In genomic region chr10:88120075-88120474, GRCh38 we compare ENCODE assay signal across 26 cellular contexts.
DNase-seq lines count a peak whose midpoint lies in the region; ATAC-seq and TF ChIP-seq lines count a peak whose summit lies in the region.
"Had no signal": no experiment of that assay in that cellular context is flagged by ENCODE, and none has a peak within 500 bp of the region (broad histone marks: within the 10 kb centered on the region; RNA-seq: fewer than 3 reads in every experiment).

No MANE protein-coding gene starts in this region.

- H3K27ac ChIP-seq in mammary epithelial cell (ENCODE audit: insufficient read depth, low read depth, low read length), result no peak overlapping the region
- H3K27ac ChIP-seq in breast epithelium, result no peak overlapping the region
- peak overlapping the region; percentile 99 for H3K27ac ChIP-seq in Karpas-422 (ENCODE audit: low read length)
- H3K27ac ChIP-seq: C4-2B, GM23248, right lobe of liver had no signal

- no peak overlapping the region for H3K27ac Mint-ChIP-seq in activated T-helper 17 cell treated with anti-CD3 and anti-CD28 coated beads, Interleukin-2, amount 50 U/mL, for 72 hours
- peak overlapping the region; percentile 80 for H3K27ac Mint-ChIP-seq in stimulated activated naive B cell treated with anti-CD40 and anti-IgM and Interleukin-4, amounts not matched to agents 10 μg/mL and 1 μg/mL and 100 μg/mL, for 72 hours
- H3K27ac Mint-ChIP-seq: activated CD4-positive, alpha-beta T cell treated with anti-CD3 and anti-CD28 coated beads for 36 hours; activated CD8-positive, alpha-beta T cell treated with anti-CD3 and anti-CD28 coated beads, Interleukin-2, amount 10 ng/mL, durations not matched to agents 7 days and 5 days; activated naive CD8-positive, alpha-beta T cell treated with anti-CD3 and anti-CD28 coated beads, Interleukin-2, amount 10 ng/mL, durations not matched to agents 7 days and 5 days had no signal

- no peak for TF ChIP-seq CTCF in mammary epithelial cell (conservative IDR thresholded peaks at IDR 0.05 in 1 of 2, IDR thresholded peaks at IDR 0.05 in 1 of 2; ENCODE audit: extremely low read depth in 1 of 2, insufficient read depth in 1 of 2, low read depth in 1 of 2, low read length in 2 of 2)
- TF ChIP-seq CTCF in breast epithelium (IDR thresholded peaks at IDR 0.05), result no peak

- H3K4me3 Mint-ChIP-seq in activated T-helper 17 cell treated with anti-CD3 and anti-CD28 coated beads, Interleukin-2, amount 50 U/mL, for 72 hours, result peak overlapping the region; percentile 16
- H3K4me3 Mint-ChIP-seq in stimulated activated naive B cell treated with anti-CD40 and anti-IgM and Interleukin-4, amounts not matched to agents 10 μg/mL and 1 μg/mL and 100 μg/mL, for 72 hours, result peak overlapping the region in 1 of 2 donors; percentile 47
- H3K4me3 Mint-ChIP-seq: activated CD4-positive, alpha-beta T cell treated with anti-CD3 and anti-CD28 coated beads for 36 hours; activated CD8-positive, alpha-beta T cell treated with anti-CD3 and anti-CD28 coated beads, Interleukin-2, amount 10 ng/mL, durations not matched to agents 7 days and 5 days; activated naive CD8-positive, alpha-beta T cell treated with anti-CD3 and anti-CD28 coated beads, Interleukin-2, amount 10 ng/mL, durations not matched to agents 7 days and 5 days; central memory CD8-positive, alpha-beta T cell had no signal

- H3K27me3 Mint-ChIP-seq in activated T-helper 17 cell treated with anti-CD3 and anti-CD28 coated beads, Interleukin-2, amount 50 U/mL, for 72 hours, result no peaks in the 10 kb centered on the region
- H3K27me3 Mint-ChIP-seq in stimulated activated naive B cell treated with anti-CD40 and anti-IgM and Interleukin-4, amounts not matched to agents 10 μg/mL and 1 μg/mL and 100 μg/mL, for 72 hours, result no peaks in the 10 kb centered on the region
- H3K27me3 Mint-ChIP-seq: central memory CD8-positive, alpha-beta T cell had no signal

- H3K4me3 ChIP-seq in mammary epithelial cell (replicated peaks in 1 of 3; ENCODE audit: insufficient read depth in 1 of 3, low read depth in 2 of 3, low read length in 3 of 3) (no peak overlapping the region), breast epithelium (no peak overlapping the region), Karpas-422 (ENCODE audit: low read length) (peak overlapping the region; percentile 39; the same call in 1 of the 2 replicates)
- H3K4me3 ChIP-seq: GM23248, right lobe of liver had no signal

- H3K9me2 ChIP-seq in Karpas-422 (replicated peaks; ENCODE audit: insufficient read depth, low read length), result no peaks in the 10 kb centered on the region

- no peaks in the 10 kb centered on the region for H3K36me3 ChIP-seq in mammary epithelial cell (ENCODE audit: insufficient read depth, low read length)
- no peaks in the 10 kb centered on the region for H3K36me3 ChIP-seq in breast epithelium
- H3K36me3 ChIP-seq in Karpas-422 (ENCODE audit: insufficient read depth, low read length), result no peaks in the 10 kb centered on the region; the same call in 1 of the 2 replicates
- H3K36me3 ChIP-seq: right lobe of liver had no signal

- no peak for TF ChIP-seq POLR2A in breast epithelium (IDR thresholded peaks at IDR 0.05)

- no peak for DNase-seq in mammary epithelial cell
- DNase-seq in breast epithelium (ENCODE audit: low spot score in 2 of 2), result no peak
- no peak for DNase-seq in Karpas-422
- no peak for DNase-seq in stimulated activated naive B cell treated with anti-CD40 and anti-IgM and Interleukin-4, amounts not matched to agents 10 μg/mL and 1 μg/mL and 100 μg/mL, for 72 hours
- DNase-seq in NCI-H2196 (lab: John Stamatoyannopoulos, UW; ENCODE audit: unreplicated experiment), result no peak
- no peak for DNase-seq in left lobe of liver (ENCODE audit: low spot score)
- no peak for DNase-seq in NCI-H1417 treated with DMSO at 0.1 percent for 48 hours (lab: John Stamatoyannopoulos, UW)
- DNase-seq: activated CD4-positive, alpha-beta T cell treated with anti-CD3 and anti-CD28 coated beads for 36 hours; activated CD8-positive, alpha-beta T cell treated with anti-CD3 and anti-CD28 coated beads, Interleukin-2, amount 10 ng/mL, durations not matched to agents 7 days and 5 days; activated effector memory CD4-positive, alpha-beta T cell treated with anti-CD3 and anti-CD28 coated beads, Interleukin-2, amount 50 U/mL, for 16 hours; activated naive CD8-positive, alpha-beta T cell treated with anti-CD3 and anti-CD28 coated beads, Interleukin-2, amount 10 ng/mL, durations not matched to agents 7 days and 5 days; Calu3; dermis blood vessel endothelial cell; GM23248; hippocampal formation; left cardiac atrium; mesenchymal stem cell; NCI-H1436 treated with DMSO at 0.1 percent for 48 hours; NCI-H524 treated with DMSO at 0.1 percent for 48 hours; right lobe of liver; stimulated activated CD4-positive, alpha-beta T cell treated with anti-CD3 and anti-CD28 coated beads, Interleukin-15, amount 100 ng/mL, for 24 hours; stimulated activated naive CD4-positive, alpha-beta T cell treated with Interleukin-2 at 50 U/mL for 16 hours; T-helper 2 cell had no signal

- intact Hi-C loops in mammary epithelial cell (cut with micrococcal nuclease), result no loop called here
- intact Hi-C loops in breast epithelium (cut with DNase I; ENCODE audit: low total_unique reads), result no loop called here

- no peak overlapping the region for H3K4me2 ChIP-seq in mammary epithelial cell (ENCODE audit: insufficient read depth, low read depth, low read length)
- H3K4me2 ChIP-seq in Karpas-422 (ENCODE audit: low read depth, low read length, poor library complexity, severe bottlenecking), result peak overlapping the region; percentile 54

- H3K9ac ChIP-seq in mammary epithelial cell (ENCODE audit: insufficient read depth, low read length), result no peak overlapping the region
- peak overlapping the region; percentile 59 for H3K9ac ChIP-seq in Karpas-422 (ENCODE audit: low read length)
- H3K9ac ChIP-seq: GM23248 had no signal

- in situ Hi-C loops in mammary epithelial cell (cut with MboI; ENCODE audit: low sequenced_read_pairs in 2 of 2), result no loop called here

- H3K9me3 ChIP-seq in mammary epithelial cell (replicated peaks; ENCODE audit: insufficient read depth, low read length) (no peaks in the 10 kb centered on the region), breast epithelium (no peaks in the 10 kb centered on the region), Karpas-422 (ENCODE audit: low read length) (no peaks in the 10 kb centered on the region)
- H3K9me3 ChIP-seq: right lobe of liver had no signal

- H3K27me3 ChIP-seq in mammary epithelial cell (ENCODE audit: insufficient read depth, low read length), result no peaks in the 10 kb centered on the region
- no peaks in the 10 kb centered on the region for H3K27me3 ChIP-seq in breast epithelium
- no peaks in the 10 kb centered on the region for H3K27me3 ChIP-seq in Karpas-422 (ENCODE audit: low read length)
- H3K27me3 ChIP-seq: right lobe of liver had no signal

- dilution Hi-C loops in mammary epithelial cell (cut with HindIII; ENCODE audit: low sequenced_read_pairs), result no loop called here

- CTCF ChIA-PET in mammary epithelial cell (lab: Charles Lee; ENCODE audit: low non-redundant PET), result no interaction called here

- ATAC-seq in activated T-helper 17 cell treated with anti-CD3 and anti-CD28 coated beads, Interleukin-2, amount 50 U/mL, for 72 hours (replicated peaks), result no peak
- ATAC-seq in stimulated activated naive B cell treated with anti-CD40 and anti-IgM and Interleukin-4, amounts not matched to agents 10 μg/mL and 1 μg/mL and 100 μg/mL, for 72 hours (replicated peaks), result no peak
- no peak for ATAC-seq in left lobe of liver
- ATAC-seq: activated CD4-positive, alpha-beta T cell treated with anti-CD3 and anti-CD28 coated beads for 36 hours; activated CD8-positive, alpha-beta T cell treated with anti-CD3 and anti-CD28 coated beads, Interleukin-2, amount 10 ng/mL, durations not matched to agents 7 days and 5 days had no signal

- no peaks in the 10 kb centered on the region for H3K36me3 Mint-ChIP-seq in activated T-helper 17 cell treated with anti-CD3 and anti-CD28 coated beads, Interleukin-2, amount 50 U/mL, for 72 hours (ENCODE audit: low read depth)
- peaks cover under 1 to 3% of the 10 kb centered on the region in 2 donors for H3K36me3 Mint-ChIP-seq in stimulated activated naive B cell treated with anti-CD40 and anti-IgM and Interleukin-4, amounts not matched to agents 10 μg/mL and 1 μg/mL and 100 μg/mL, for 72 hours
- H3K36me3 Mint-ChIP-seq: activated naive CD8-positive, alpha-beta T cell treated with anti-CD3 and anti-CD28 coated beads, Interleukin-2, amount 10 ng/mL, durations not matched to agents 7 days and 5 days had no signal

- peaks cover 9% of the 10 kb centered on the region for H3K4me1 Mint-ChIP-seq in activated T-helper 17 cell treated with anti-CD3 and anti-CD28 coated beads, Interleukin-2, amount 50 U/mL, for 72 hours
- peaks cover 22 to 35% of the 10 kb centered on the region in 2 donors for H3K4me1 Mint-ChIP-seq in stimulated activated naive B cell treated with anti-CD40 and anti-IgM and Interleukin-4, amounts not matched to agents 10 μg/mL and 1 μg/mL and 100 μg/mL, for 72 hours
- H3K4me1 Mint-ChIP-seq: central memory CD8-positive, alpha-beta T cell had no signal

- WGBS in mammary epithelial cell (ENCODE audit: low coverage, missing lambda C conversion rate), result 87% methylated on average over 3 of the region's 8 CpGs

- no peaks in the 10 kb centered on the region for H3K9me3 Mint-ChIP-seq in activated T-helper 17 cell treated with anti-CD3 and anti-CD28 coated beads, Interleukin-2, amount 50 U/mL, for 72 hours
- H3K9me3 Mint-ChIP-seq in stimulated activated naive B cell treated with anti-CD40 and anti-IgM and Interleukin-4, amounts not matched to agents 10 μg/mL and 1 μg/mL and 100 μg/mL, for 72 hours, result peaks cover 0 to 2% of the 10 kb centered on the region in 2 donors
- H3K9me3 Mint-ChIP-seq: activated naive CD8-positive, alpha-beta T cell treated with anti-CD3 and anti-CD28 coated beads, Interleukin-2, amount 10 ng/mL, durations not matched to agents 7 days and 5 days; central memory CD8-positive, alpha-beta T cell had no signal

- H4K20me1 ChIP-seq in mammary epithelial cell (ENCODE audit: insufficient read depth, low read length) (no peaks in the 10 kb centered on the region), Karpas-422 (ENCODE audit: insufficient read depth, low read depth, low read length) (no peaks in the 10 kb centered on the region)

- BruUV-seq in mammary epithelial cell (replicated peaks; lab: Mats Ljungman, UMichigan), result no TSS peak

- H3K4me1 ChIP-seq in mammary epithelial cell (ENCODE audit: insufficient read depth, low read length) (peaks cover 19% of the 10 kb centered on the region), breast epithelium (no peaks in the 10 kb centered on the region), Karpas-422 (ENCODE audit: low read length) (peaks cover 94% of the 10 kb centered on the region)

- H3K79me2 ChIP-seq in mammary epithelial cell (ENCODE audit: insufficient read depth, low read length), result no peaks in the 10 kb centered on the region
- no peaks in the 10 kb centered on the region for H3K79me2 ChIP-seq in Karpas-422 (ENCODE audit: low read length)

- peak overlapping the region; percentile 24 for H2AFZ ChIP-seq in mammary epithelial cell (ENCODE audit: low read depth, low read length)
- H2AFZ ChIP-seq in Karpas-422 (ENCODE audit: low read length), result no peak overlapping the region
- H2AFZ ChIP-seq: GM23248 had no signal
